Comparison of ENCODE assay signal across 1 cellular context in the genomic region with DNA sequence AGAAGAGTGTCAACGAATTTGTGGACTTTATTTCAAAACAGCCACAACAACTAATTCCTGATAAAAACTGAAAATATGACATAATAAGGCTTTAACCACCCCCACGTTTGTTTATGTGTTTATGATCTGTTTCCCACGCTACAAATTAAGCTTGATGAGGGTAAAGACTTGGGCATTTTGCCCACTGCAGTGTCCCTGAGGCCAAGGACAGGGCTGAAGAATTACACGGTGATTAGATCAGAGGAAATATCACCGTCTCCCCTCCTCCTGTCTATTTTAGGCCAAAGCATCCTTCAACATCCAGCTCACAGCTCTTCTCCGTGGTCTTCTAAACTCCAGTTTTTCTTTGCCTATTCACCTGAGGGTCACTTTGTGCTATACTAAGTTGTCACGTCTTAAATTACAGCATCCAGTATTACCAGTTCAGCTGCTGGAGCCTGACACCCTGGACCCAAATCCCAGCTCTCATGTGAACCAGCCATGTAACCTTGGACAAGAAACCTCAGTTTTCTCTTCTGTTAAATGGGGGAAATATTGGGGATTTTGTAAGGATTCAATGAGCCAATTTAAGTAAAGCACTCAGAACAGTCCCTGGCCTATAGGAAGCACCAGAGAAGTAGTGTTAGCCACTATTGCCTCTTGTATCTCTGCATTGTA.
TF ChIP-seq lines count a peak whose summit lies in the region.

No MANE protein-coding gene starts in this region.

TF ChIP-seq in GM12878, 131 proteins besides CTCF, POLR2A, EP300 and RAD21 (continued from another document):
- TF ChIP-seq CREM (IDR thresholded peaks at IDR 0.05; ENCODE audit: low read depth) = 0 out of 2 replicates have a peak, but pooled peaks have one; percentile 24
